Comparison of ENCODE assay signal across 9 cellular contexts in genomic region chr20:64223526-64224067, GRCh38. TPM values are rescaled to one million over a fixed set of nuclear protein-coding genes. Genes with fewer than 3 reads are reported as not detected.
DNase-seq lines count a peak whose midpoint lies in the region; ATAC-seq and TF ChIP-seq lines count a peak whose summit lies in the region.
"Had no signal": no experiment of that assay in that cellular context is flagged by ENCODE, and none has a peak within 500 bp of the region (broad histone marks: within the 10 kb centered on the region; RNA-seq: fewer than 3 reads in every experiment).

No MANE protein-coding gene starts in this region.

- peak overlapping the region; percentile 82 for H3K9ac ChIP-seq in smooth muscle cell (ENCODE audit: low read depth)

- H3K4me3 ChIP-seq in smooth muscle cell, result no peak overlapping the region
- H3K4me3 ChIP-seq in esophagus muscularis mucosa, result no peak overlapping the region
- H3K4me3 ChIP-seq in ascending aorta, result no peak overlapping the region
- H3K4me3 ChIP-seq: spleen had no signal

- no peak for TF ChIP-seq POLR2A in esophagus muscularis mucosa (IDR thresholded peaks at IDR 0.05; ENCODE audit: low read depth)

- no peaks in the 10 kb centered on the region for H3K9me3 ChIP-seq in T-helper 17 cell (ENCODE audit: control insufficient read depth, low read length, poor library complexity, severe bottlenecking)
- no peaks in the 10 kb centered on the region for H3K9me3 ChIP-seq in smooth muscle cell (replicated peaks; ENCODE audit: low read depth)
- H3K9me3 ChIP-seq in esophagus muscularis mucosa, result no peaks in the 10 kb centered on the region
- no peaks in the 10 kb centered on the region for H3K9me3 ChIP-seq in ascending aorta
- H3K9me3 ChIP-seq: spleen had no signal

- no peak overlapping the region for H2AFZ ChIP-seq in smooth muscle cell (ENCODE audit: low read depth)

- TF ChIP-seq CTCF in smooth muscle cell (IDR thresholded peaks at IDR 0.05; ENCODE audit: borderline replicate concordance, insufficient read depth, poor library complexity, severe bottlenecking) (peak; percentile 40), esophagus muscularis mucosa (IDR thresholded peaks at IDR 0.05) (no peak), ascending aorta (IDR thresholded peaks at IDR 0.05) (no peak)

- ATAC-seq in T-helper 17 cell, result no peak
- ATAC-seq in left ventricle myocardium superior, result peak; percentile 85

- H3K27me3 ChIP-seq in smooth muscle cell (ENCODE audit: low read depth), result no peaks in the 10 kb centered on the region
- H3K27me3 ChIP-seq in esophagus muscularis mucosa, result peaks cover 0 to 46% (median 0%) of the 10 kb centered on the region in 4 donors
- no peaks in the 10 kb centered on the region for H3K27me3 ChIP-seq in ascending aorta

- H3K4me3 Mint-ChIP-seq in T-helper 17 cell, result no peak overlapping the region
- H3K4me3 Mint-ChIP-seq: activated CD4-positive, alpha-beta T cell treated with anti-CD3 and anti-CD28 coated beads, Interleukin-2, amount 10 ng/mL, durations not matched to agents 7 days and 5 days had no signal

- H3K79me2 ChIP-seq in smooth muscle cell (ENCODE audit: low read depth), result no peaks in the 10 kb centered on the region

- 10% methylated on average over 13 of the region's 13 CpGs for WGBS in smooth muscle cell (ENCODE audit: low lambda C conversion rate)
- 58% methylated on average over 9 of the region's 13 CpGs for WGBS in esophagus muscularis mucosa

- H3K27ac ChIP-seq in smooth muscle cell (ENCODE audit: low read depth) (peak overlapping the region; percentile 100), esophagus muscularis mucosa (replicated peaks in 1 of 4) (no peak overlapping the region), ascending aorta (no peak overlapping the region)
- H3K27ac ChIP-seq: spleen had no signal

- H4K20me1 ChIP-seq in smooth muscle cell (ENCODE audit: low read depth), result no peaks in the 10 kb centered on the region

- no peaks in the 10 kb centered on the region for H3K36me3 ChIP-seq in smooth muscle cell (ENCODE audit: low read depth)
- H3K36me3 ChIP-seq in esophagus muscularis mucosa, result no peaks in the 10 kb centered on the region
- no peaks in the 10 kb centered on the region for H3K36me3 ChIP-seq in ascending aorta
- H3K36me3 ChIP-seq: spleen had no signal

- peak; percentile 83 for DNase-seq in HK-2 (ENCODE audit: unreplicated experiment)
- DNase-seq in T-helper 17 cell, result no peak
- DNase-seq in left ventricle myocardium superior, result peak; percentile 70
- peak; percentile 58 for DNase-seq in smooth muscle cell (lab: John Stamatoyannopoulos, UW; ENCODE audit: unreplicated experiment)
- no peak for DNase-seq in esophagus muscularis mucosa (ENCODE audit: extremely low spot score)
- no peak for DNase-seq in ascending aorta (ENCODE audit: low spot score in 2 of 2)
- DNase-seq in hippocampal formation (lab: John Stamatoyannopoulos, UW), result no peak
- DNase-seq: activated CD4-positive, alpha-beta T cell treated with anti-CD3 and anti-CD28 coated beads, Interleukin-2, amount 10 ng/mL, durations not matched to agents 7 days and 5 days; spleen had no signal

- peaks cover 39% of the 10 kb centered on the region for H3K4me1 Mint-ChIP-seq in T-helper 17 cell

- H3K27ac Mint-ChIP-seq in T-helper 17 cell, result peak overlapping the region; percentile 73

- peaks cover 10% of the 10 kb centered on the region for H3F3A ChIP-seq in smooth muscle cell (ENCODE audit: low read depth)

- no peak for TF ChIP-seq EP300 in esophagus muscularis mucosa (IDR thresholded peaks at IDR 0.05)

- H3K4me1 ChIP-seq in smooth muscle cell (ENCODE audit: low read depth), result peaks cover 24% of the 10 kb centered on the region
- H3K4me1 ChIP-seq in esophagus muscularis mucosa, result peaks cover 9 to 29% (median 15%) of the 10 kb centered on the region in 4 donors
- H3K4me1 ChIP-seq in ascending aorta, result no peaks in the 10 kb centered on the region

- H3K4me2 ChIP-seq in smooth muscle cell, result peak overlapping the region; percentile 73

- H3K36me3 Mint-ChIP-seq in T-helper 17 cell (ENCODE audit: low read depth), result no peaks in the 10 kb centered on the region

- intact Hi-C loops in left ventricle myocardium superior (cut with micrococcal nuclease) (no loop called here), esophagus muscularis mucosa (cut with DNase I) (no loop called here), ascending aorta (cut with DNase I) (no loop called here)

- peaks cover 8% of the 10 kb centered on the region for H3K27me3 Mint-ChIP-seq in T-helper 17 cell
- H3K27me3 Mint-ChIP-seq: activated CD4-positive, alpha-beta T cell treated with anti-CD3 and anti-CD28 coated beads, Interleukin-2, amount 10 ng/mL, durations not matched to agents 7 days and 5 days had no signal

RNA-seq across cellular contexts. Expression of gene PCMTD2, which starts 32.0 kb away (rescaled TPM):
- total RNA-seq in T-helper 17 cell, result 10 to 100 TPM; 70.9 to 71.5 TPM
- 87.2 TPM for total RNA-seq in left ventricle myocardium superior
- 45.3 and 74.9 TPM in 2 replicates for total RNA-seq in smooth muscle cell
- 15.4 and 18.9 TPM in 2 replicates for polyA plus RNA-seq in smooth muscle cell
- total RNA-seq in esophagus muscularis mucosa, result 10 to 100 TPM; 36.5 to 54.8 (median 44.5) TPM
- total RNA-seq in ascending aorta, result 30.3 TPM

RNA-seq across cellular contexts. Expression of gene MYT1, which starts 59.3 kb away (rescaled TPM):
- total RNA-seq in T-helper 17 cell, result not detected
- total RNA-seq in left ventricle myocardium superior, result 0.20 TPM
- 0.09 TPM in 2 replicates for total RNA-seq in smooth muscle cell
- 0.05 TPM in 1 of 2 replicates, not detected in the other for polyA plus RNA-seq in smooth muscle cell
- total RNA-seq in esophagus muscularis mucosa, result not detected
- total RNA-seq in ascending aorta, result not detected
- total RNA-seq: activated CD4-positive, alpha-beta T cell treated with anti-CD3 and anti-CD28 coated beads, Interleukin-2, amount 10 ng/mL, durations not matched to agents 7 days and 5 days had no signal

Comparison
In these comparisons a context has a peak if more than half of its experiments do, and no peak if none do; other contexts are left out.
1. DNase-seq: peak in HK-2 (single experiment), left ventricle myocardium superior (single experiment) and smooth muscle cell (single experiment); none in T-helper 17 cell (0 of 3), esophagus muscularis mucosa (single experiment), ascending aorta (0 of 2) and hippocampal formation (0 of 2).